Comparison of ENCODE assay signal across 1 cellular context in the genomic region with DNA sequence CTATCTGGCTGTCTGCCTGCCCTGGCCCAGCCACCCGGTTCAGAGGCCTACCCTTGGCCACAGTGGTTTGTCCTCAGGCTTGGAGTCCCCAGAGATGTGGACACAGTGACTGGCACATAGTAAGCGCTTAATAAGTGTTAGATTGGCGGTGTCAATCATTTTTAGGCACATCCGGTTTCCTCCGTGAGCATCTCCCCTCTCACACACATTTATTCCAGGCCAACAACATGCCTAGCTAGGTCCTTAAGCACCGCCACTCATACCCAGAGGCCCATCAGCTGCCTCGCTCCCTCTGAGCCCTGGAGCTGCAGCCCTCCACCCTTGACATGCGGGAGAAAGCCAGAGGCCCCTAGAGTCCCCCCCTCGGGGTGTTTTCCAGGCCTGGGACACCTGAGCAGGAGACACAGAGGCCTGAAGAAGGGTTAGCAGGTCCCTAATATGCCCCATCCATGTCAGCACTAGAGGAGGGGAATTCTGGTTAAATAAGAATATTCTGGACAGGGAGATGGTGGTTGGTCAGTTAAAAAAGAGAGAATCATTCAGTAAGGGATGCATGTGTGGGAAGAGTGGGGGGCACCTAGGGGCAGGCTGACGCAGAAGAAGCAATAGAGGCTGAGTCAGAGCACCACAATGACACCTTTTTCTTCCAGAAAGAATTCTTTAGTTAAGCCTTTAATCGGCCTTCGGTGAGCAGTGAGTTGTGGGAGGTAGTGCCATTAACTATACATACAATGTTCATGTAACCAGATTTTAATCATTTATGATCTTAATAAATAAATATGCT.
TF ChIP-seq lines count a peak whose summit lies in the region.

No MANE protein-coding gene starts in this region.

TF ChIP-seq in IMR-90, 13 proteins besides CTCF, POLR2A, EP300 and RAD21 (continued from another document):
- TF ChIP-seq, protein P1, sequence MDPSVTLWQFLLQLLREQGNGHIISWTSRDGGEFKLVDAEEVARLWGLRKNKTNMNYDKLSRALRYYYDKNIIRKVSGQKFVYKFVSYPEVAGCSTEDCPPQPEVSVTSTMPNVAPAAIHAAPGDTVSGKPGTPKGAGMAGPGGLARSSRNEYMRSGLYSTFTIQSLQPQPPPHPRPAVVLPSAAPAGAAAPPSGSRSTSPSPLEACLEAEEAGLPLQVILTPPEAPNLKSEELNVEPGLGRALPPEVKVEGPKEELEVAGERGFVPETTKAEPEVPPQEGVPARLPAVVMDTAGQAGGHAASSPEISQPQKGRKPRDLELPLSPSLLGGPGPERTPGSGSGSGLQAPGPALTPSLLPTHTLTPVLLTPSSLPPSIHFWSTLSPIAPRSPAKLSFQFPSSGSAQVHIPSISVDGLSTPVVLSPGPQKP (IDR thresholded peaks at IDR 0.05; ENCODE audit: borderline replicate concordance, low read depth, low read length): no peak
